ENCODE assay signal across 9 cellular contexts in the genomic region with DNA sequence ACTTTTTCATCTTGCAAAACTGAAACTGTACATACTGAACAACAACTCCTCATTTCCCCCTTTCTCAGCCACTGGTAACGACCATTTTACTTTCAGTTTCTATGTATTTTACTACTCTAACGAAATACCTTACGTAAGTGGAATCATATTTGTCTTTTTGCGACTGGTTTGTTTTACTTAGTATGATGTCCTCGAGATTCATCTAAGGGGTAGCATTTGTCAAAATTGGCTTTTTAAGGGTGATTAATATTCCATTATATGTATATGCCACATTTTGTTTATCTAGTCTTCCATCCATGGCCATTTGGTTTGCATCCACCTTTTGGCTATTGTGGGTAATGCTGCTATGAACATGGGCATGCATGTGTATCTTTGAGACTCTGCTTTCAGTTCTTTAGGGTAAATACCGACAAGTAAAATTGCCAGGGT. TPM values are rescaled to one million over a fixed set of nuclear protein-coding genes. Genes with fewer than 3 reads are reported as not detected.
DNase-seq lines count a peak whose midpoint lies in the region; ATAC-seq and TF ChIP-seq lines count a peak whose summit lies in the region.
"Had no signal": no experiment of that assay in that cellular context is flagged by ENCODE, and none has a peak within 500 bp of the region (broad histone marks: within the 10 kb centered on the region; RNA-seq: fewer than 3 reads in every experiment).

No MANE protein-coding gene starts in this region.

- H3K36me3 Mint-ChIP-seq in T-helper 2 cell treated with Interferon-gamma antibody and Interleukin-4, amounts not matched to agents 5 μg/mL and 100 μg/mL, for 36 hours (ENCODE audit: low read depth), result peaks cover 75% of the 10 kb centered on the region
- H3K36me3 Mint-ChIP-seq in nephron progenitor cell (ENCODE audit: low read depth), result peaks cover 61% of the 10 kb centered on the region

- ATAC-seq in GM18867 (IDR thresholded peaks at IDR 0.05; ENCODE audit: unreplicated experiment), result peak; percentile 65
- peak; percentile 53 for ATAC-seq in HG03045 (IDR thresholded peaks at IDR 0.05; ENCODE audit: unreplicated experiment)
- ATAC-seq in GM19328 (IDR thresholded peaks at IDR 0.05; ENCODE audit: unreplicated experiment), result no peak
- ATAC-seq in GM19023 (IDR thresholded peaks at IDR 0.05; ENCODE audit: unreplicated experiment), result no peak

- POLR2A ChIA-PET in PC-9 (lab: Charles Lee; ENCODE audit: unreplicated experiment), result interaction anchor here (0.9 kb wide), 1 partner anchor 246 kb away, joined by 5 read pairs; no protein-coding TSS in a partner anchor

- H3K27ac ChIP-seq in PC-9, result no peak overlapping the region

- H3K27me3 ChIP-seq in PC-9 (ENCODE audit: insufficient read depth, low read depth), result no peaks in the 10 kb centered on the region
- H3K27me3 ChIP-seq: uterus had no signal

- peaks cover 91% of the 10 kb centered on the region for H4K20me1 ChIP-seq in PC-9 (ENCODE audit: insufficient read depth)

- peak overlapping the region; percentile 83 for H3K4me3 Mint-ChIP-seq in T-helper 2 cell treated with Interferon-gamma antibody and Interleukin-4, amounts not matched to agents 5 μg/mL and 100 μg/mL, for 36 hours
- H3K4me3 Mint-ChIP-seq in nephron progenitor cell, result no peak overlapping the region

- no peaks in the 10 kb centered on the region for H3K9me2 ChIP-seq in PC-9 (ENCODE audit: insufficient read depth)

- no peak overlapping the region for H3K4me2 ChIP-seq in PC-9

- no peaks in the 10 kb centered on the region for H3K27me3 Mint-ChIP-seq in T-helper 2 cell treated with Interferon-gamma antibody and Interleukin-4, amounts not matched to agents 5 μg/mL and 100 μg/mL, for 36 hours (ENCODE audit: low read depth)
- H3K27me3 Mint-ChIP-seq in nephron progenitor cell (ENCODE audit: low read depth, poor library complexity), result peaks cover 4% of the 10 kb centered on the region

- CTCF ChIA-PET in PC-9 (lab: Charles Lee), result no interaction called here

- H2AFZ ChIP-seq in PC-9, result no peak overlapping the region

- H3K9me3 ChIP-seq in PC-9 (ENCODE audit: insufficient read depth, low read depth), result no peaks in the 10 kb centered on the region
- H3K9me3 ChIP-seq: uterus had no signal

- no peaks in the 10 kb centered on the region for H3K9me3 Mint-ChIP-seq in T-helper 2 cell treated with Interferon-gamma antibody and Interleukin-4, amounts not matched to agents 5 μg/mL and 100 μg/mL, for 36 hours
- H3K9me3 Mint-ChIP-seq in nephron progenitor cell, result no peaks in the 10 kb centered on the region

- intact Hi-C loops in PC-9 (cut with micrococcal nuclease; ENCODE audit: unreplicated experiment), result no loop called here

- no peaks in the 10 kb centered on the region for H3K4me1 ChIP-seq in PC-9 (replicated peaks; ENCODE audit: insufficient read depth)
- H3K4me1 ChIP-seq: uterus had no signal

- no TSS peak for BruUV-seq in PC-9 (replicated peaks; lab: Mats Ljungman, UMichigan)

- H3K36me3 ChIP-seq in PC-9 (ENCODE audit: low read depth), result peaks cover 77% of the 10 kb centered on the region
- H3K36me3 ChIP-seq: uterus had no signal

- DNase-seq in T-helper 2 cell treated with Interferon-gamma antibody and Interleukin-4, amounts not matched to agents 5 μg/mL and 100 μg/mL, for 36 hours (ENCODE audit: low spot score), result no peak
- DNase-seq in nephron progenitor cell, result no peak
- DNase-seq in PC-9, result no peak
- DNase-seq in NCI-H345 treated with DMSO at 0.1 percent for 48 hours (lab: John Stamatoyannopoulos, UW; ENCODE audit: unreplicated experiment), result no peak
- DNase-seq: uterus had no signal

- H3K79me2 ChIP-seq in PC-9 (ENCODE audit: low read depth), result peaks cover 54% of the 10 kb centered on the region

- peak overlapping the region; percentile 94 for H3K27ac Mint-ChIP-seq in T-helper 2 cell treated with Interferon-gamma antibody and Interleukin-4, amounts not matched to agents 5 μg/mL and 100 μg/mL, for 36 hours
- H3K27ac Mint-ChIP-seq in nephron progenitor cell, result peak overlapping the region; percentile 40

- no peak for TF ChIP-seq CTCF in nephron progenitor cell (IDR thresholded peaks at IDR 0.05)
- TF ChIP-seq CTCF in PC-9 (conservative IDR thresholded peaks at IDR 0.05), result no peak

- H3K4me3 ChIP-seq in PC-9, result no peak overlapping the region
- H3K4me3 ChIP-seq: uterus had no signal

- peaks cover 41% of the 10 kb centered on the region for H3K4me1 Mint-ChIP-seq in T-helper 2 cell treated with Interferon-gamma antibody and Interleukin-4, amounts not matched to agents 5 μg/mL and 100 μg/mL, for 36 hours (ENCODE audit: low read depth)
- peaks cover 13% of the 10 kb centered on the region for H3K4me1 Mint-ChIP-seq in nephron progenitor cell

- peaks cover 86% of the 10 kb centered on the region for H3F3A ChIP-seq in PC-9 (ENCODE audit: insufficient read depth, low read depth)

RNA-seq across cellular contexts. Expression of gene KPNB1, which starts 10.4 kb away (rescaled TPM):
- 305 and 306 TPM in 2 replicates for total RNA-seq in PC-9 (2021)

RNA-seq across cellular contexts. Expression of gene TBKBP1, which starts 33.9 kb away (rescaled TPM):
- total RNA-seq in PC-9 (2021), result 3.3 and 4.9 TPM in 2 replicates

Comparison
In these comparisons a context has a peak if more than half of its experiments do, and no peak if none do; other contexts are left out.
1. ATAC-seq: peak in GM18867 (single experiment) and HG03045 (single experiment); none in GM19328 (single experiment) and GM19023 (single experiment).